1 cellular context compared by ENCODE assay signal in the genomic region with DNA sequence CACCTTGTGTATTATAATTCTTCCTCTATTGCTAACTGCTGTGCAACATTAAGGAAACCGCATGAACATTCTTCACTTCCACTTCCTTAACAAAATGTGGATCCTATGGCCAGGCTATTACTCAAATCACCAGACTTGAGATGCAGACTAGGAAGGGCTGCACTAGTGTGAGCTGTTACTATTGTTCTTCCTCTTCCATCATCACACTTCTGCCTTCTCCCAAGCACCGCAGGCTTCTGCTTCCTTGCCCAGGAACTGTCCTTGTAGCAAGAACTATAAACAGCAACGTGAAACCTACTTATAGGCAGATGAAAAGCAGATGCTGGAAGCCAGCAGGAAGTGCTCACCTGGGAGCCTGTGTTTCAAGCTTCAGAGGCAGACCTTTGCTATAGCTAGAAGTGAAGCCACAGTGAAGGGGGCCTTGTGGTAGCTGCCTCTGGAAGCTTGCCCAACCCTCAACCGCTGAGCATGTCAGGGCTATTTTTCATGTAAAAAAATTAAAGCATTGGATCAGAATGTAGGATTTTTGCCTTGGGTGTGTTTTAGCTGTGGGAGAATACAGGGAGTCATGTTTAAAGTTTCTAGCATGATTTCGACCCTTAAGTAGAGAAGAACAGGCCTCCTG.
TF ChIP-seq lines count a peak whose summit lies in the region.

No MANE protein-coding gene starts in this region.

TF ChIP-seq in SK-N-SH, 30 proteins besides CTCF, POLR2A, EP300 and RAD21 (continued from another document):
- TF ChIP-seq, protein P1, sequence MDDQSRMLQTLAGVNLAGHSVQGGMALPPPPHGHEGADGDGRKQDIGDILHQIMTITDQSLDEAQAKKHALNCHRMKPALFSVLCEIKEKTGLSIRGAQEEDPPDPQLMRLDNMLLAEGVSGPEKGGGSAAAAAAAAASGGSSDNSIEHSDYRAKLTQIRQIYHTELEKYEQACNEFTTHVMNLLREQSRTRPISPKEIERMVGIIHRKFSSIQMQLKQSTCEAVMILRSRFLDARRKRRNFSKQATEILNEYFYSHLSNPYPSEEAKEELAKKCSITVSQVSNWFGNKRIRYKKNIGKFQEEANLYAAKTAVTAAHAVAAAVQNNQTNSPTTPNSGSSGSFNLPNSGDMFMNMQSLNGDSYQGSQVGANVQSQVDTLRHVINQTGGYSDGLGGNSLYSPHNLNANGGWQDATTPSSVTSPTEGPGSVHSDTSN (IDR thresholded peaks at IDR 0.05) = no peak
- TF ChIP-seq MEF2A (IDR thresholded peaks at IDR 0.05; ENCODE audit: borderline replicate concordance, low read depth) (no peak), RCOR1 (IDR thresholded peaks at IDR 0.05; ENCODE audit: low read length) (no peak), SMC3 (IDR thresholded peaks at IDR 0.05; ENCODE audit: low read depth, low read length) (no peak), ELF1 (IDR thresholded peaks at IDR 0.05) (no peak), TEAD4 (IDR thresholded peaks at IDR 0.05; ENCODE audit: borderline replicate concordance, insufficient read depth) (no peak), FOSL2 (IDR thresholded peaks at IDR 0.05; ENCODE audit: borderline replicate concordance, low read depth) (no peak), CHD2 (IDR thresholded peaks at IDR 0.05; ENCODE audit: low read length, partially characterized antibody) (no peak), FOXM1 (IDR thresholded peaks at IDR 0.05; ENCODE audit: low read depth) (no peak)
- TF ChIP-seq, protein P2, sequence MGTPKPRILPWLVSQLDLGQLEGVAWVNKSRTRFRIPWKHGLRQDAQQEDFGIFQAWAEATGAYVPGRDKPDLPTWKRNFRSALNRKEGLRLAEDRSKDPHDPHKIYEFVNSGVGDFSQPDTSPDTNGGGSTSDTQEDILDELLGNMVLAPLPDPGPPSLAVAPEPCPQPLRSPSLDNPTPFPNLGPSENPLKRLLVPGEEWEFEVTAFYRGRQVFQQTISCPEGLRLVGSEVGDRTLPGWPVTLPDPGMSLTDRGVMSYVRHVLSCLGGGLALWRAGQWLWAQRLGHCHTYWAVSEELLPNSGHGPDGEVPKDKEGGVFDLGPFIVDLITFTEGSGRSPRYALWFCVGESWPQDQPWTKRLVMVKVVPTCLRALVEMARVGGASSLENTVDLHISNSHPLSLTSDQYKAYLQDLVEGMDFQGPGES (IDR thresholded peaks at IDR 0.05; ENCODE audit: low read depth, low read length) = no peak
- TF ChIP-seq, protein P3, sequence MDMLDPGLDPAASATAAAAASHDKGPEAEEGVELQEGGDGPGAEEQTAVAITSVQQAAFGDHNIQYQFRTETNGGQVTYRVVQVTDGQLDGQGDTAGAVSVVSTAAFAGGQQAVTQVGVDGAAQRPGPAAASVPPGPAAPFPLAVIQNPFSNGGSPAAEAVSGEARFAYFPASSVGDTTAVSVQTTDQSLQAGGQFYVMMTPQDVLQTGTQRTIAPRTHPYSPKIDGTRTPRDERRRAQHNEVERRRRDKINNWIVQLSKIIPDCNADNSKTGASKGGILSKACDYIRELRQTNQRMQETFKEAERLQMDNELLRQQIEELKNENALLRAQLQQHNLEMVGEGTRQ (IDR thresholded peaks at IDR 0.05; ENCODE audit: borderline replicate concordance, low read depth, low read length) = no peak
- TF ChIP-seq, protein P4, sequence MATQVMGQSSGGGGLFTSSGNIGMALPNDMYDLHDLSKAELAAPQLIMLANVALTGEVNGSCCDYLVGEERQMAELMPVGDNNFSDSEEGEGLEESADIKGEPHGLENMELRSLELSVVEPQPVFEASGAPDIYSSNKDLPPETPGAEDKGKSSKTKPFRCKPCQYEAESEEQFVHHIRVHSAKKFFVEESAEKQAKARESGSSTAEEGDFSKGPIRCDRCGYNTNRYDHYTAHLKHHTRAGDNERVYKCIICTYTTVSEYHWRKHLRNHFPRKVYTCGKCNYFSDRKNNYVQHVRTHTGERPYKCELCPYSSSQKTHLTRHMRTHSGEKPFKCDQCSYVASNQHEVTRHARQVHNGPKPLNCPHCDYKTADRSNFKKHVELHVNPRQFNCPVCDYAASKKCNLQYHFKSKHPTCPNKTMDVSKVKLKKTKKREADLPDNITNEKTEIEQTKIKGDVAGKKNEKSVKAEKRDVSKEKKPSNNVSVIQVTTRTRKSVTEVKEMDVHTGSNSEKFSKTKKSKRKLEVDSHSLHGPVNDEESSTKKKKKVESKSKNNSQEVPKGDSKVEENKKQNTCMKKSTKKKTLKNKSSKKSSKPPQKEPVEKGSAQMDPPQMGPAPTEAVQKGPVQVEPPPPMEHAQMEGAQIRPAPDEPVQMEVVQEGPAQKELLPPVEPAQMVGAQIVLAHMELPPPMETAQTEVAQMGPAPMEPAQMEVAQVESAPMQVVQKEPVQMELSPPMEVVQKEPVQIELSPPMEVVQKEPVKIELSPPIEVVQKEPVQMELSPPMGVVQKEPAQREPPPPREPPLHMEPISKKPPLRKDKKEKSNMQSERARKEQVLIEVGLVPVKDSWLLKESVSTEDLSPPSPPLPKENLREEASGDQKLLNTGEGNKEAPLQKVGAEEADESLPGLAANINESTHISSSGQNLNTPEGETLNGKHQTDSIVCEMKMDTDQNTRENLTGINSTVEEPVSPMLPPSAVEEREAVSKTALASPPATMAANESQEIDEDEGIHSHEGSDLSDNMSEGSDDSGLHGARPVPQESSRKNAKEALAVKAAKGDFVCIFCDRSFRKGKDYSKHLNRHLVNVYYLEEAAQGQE (IDR thresholded peaks at IDR 0.05; ENCODE audit: low read depth, low read length) = no peak
